ENCODE assay signal across 14 cellular contexts in genomic region chr2:215611609-215612386, GRCh38.
DNase-seq lines count a peak whose midpoint lies in the region; ATAC-seq and TF ChIP-seq lines count a peak whose summit lies in the region.
"Had no signal": no experiment of that assay in that cellular context is flagged by ENCODE, and none has a peak within 500 bp of the region (broad histone marks: within the 10 kb centered on the region; RNA-seq: fewer than 3 reads in every experiment).

No MANE protein-coding gene starts in this region.

- no peaks in the 10 kb centered on the region for H3K9me3 ChIP-seq in right atrium auricular region
- H3K9me3 ChIP-seq: breast epithelium had no signal

- DNase-seq in Right ventricle myocardium inferior (ENCODE audit: missing footprints) (no peak), right atrium auricular region (ENCODE audit: low spot score) (no peak), chondrocyte (ENCODE audit: low spot score) (no peak), type B pancreatic cell (ENCODE audit: extremely low spot score, unreplicated experiment) (no peak), NCI-H446 treated with DMSO at 0.1 percent for 48 hours (lab: John Stamatoyannopoulos, UW) (no peak), NOMO-1 treated with dmso at 0.1 percent for 144 hours (lab: John Stamatoyannopoulos, UW; ENCODE audit: unreplicated experiment) (no peak)
- no peak for DNase-seq in stimulated activated effector memory CD8-positive, alpha-beta T cell treated with anti-CD3 and anti-CD28 coated beads, Interleukin-12 subunit alpha, Interleukin-12 subunit beta, amount 100 ng/mL, for 72 hours (ENCODE audit: low spot score in 2 of 2)
- DNase-seq: activated naive CD4-positive, alpha-beta T cell treated with Interleukin-2 at 50 U/mL for 16 hours; HCEC 1CT; NCI-H1092; WERI-Rb-1 had no signal

- no peak overlapping the region for H3K27ac ChIP-seq in right atrium auricular region
- H3K27ac ChIP-seq: breast epithelium, WERI-Rb-1 had no signal

- TF ChIP-seq CTCF in right atrium auricular region (IDR thresholded peaks at IDR 0.05) (no peak), chondrocyte (IDR thresholded peaks at IDR 0.05) (peak; percentile 7), type B pancreatic cell (conservative IDR thresholded peaks at IDR 0.05) (peak; percentile 49)

- H3K27ac Mint-ChIP-seq in chondrocyte (ENCODE audit: unreplicated experiment) (no peak overlapping the region), type B pancreatic cell (no peak overlapping the region)
- no peak overlapping the region for H3K27ac Mint-ChIP-seq in stimulated activated effector memory CD8-positive, alpha-beta T cell treated with anti-CD3 and anti-CD28 coated beads, Interleukin-12 subunit alpha, Interleukin-12 subunit beta, amount 100 ng/mL, for 72 hours
- H3K27ac Mint-ChIP-seq: stimulated activated memory B cell treated with anti-CD40 and anti-IgM and Interleukin-4, amounts not matched to agents 10 μg/mL and 1 μg/mL and 100 μg/mL, for 72 hours had no signal

- H3K27me3 ChIP-seq in right atrium auricular region: no peaks in the 10 kb centered on the region
- H3K27me3 ChIP-seq: breast epithelium had no signal

- intact Hi-C loops in Right ventricle myocardium inferior (cut with DNase I): no loop called here

- H3K36me3 Mint-ChIP-seq in chondrocyte (ENCODE audit: low read depth) (peaks cover 2% of the 10 kb centered on the region), type B pancreatic cell (no peaks in the 10 kb centered on the region)
- no peaks in the 10 kb centered on the region for H3K36me3 Mint-ChIP-seq in stimulated activated effector memory CD8-positive, alpha-beta T cell treated with anti-CD3 and anti-CD28 coated beads, Interleukin-12 subunit alpha, Interleukin-12 subunit beta, amount 100 ng/mL, for 72 hours
- H3K36me3 Mint-ChIP-seq: stimulated activated memory B cell treated with anti-CD40 and anti-IgM and Interleukin-4, amounts not matched to agents 10 μg/mL and 1 μg/mL and 100 μg/mL, for 72 hours had no signal

- H3K4me3 ChIP-seq in right atrium auricular region: no peak overlapping the region
- H3K4me3 ChIP-seq: breast epithelium had no signal

- H3K27me3 Mint-ChIP-seq in chondrocyte (ENCODE audit: low read depth) (no peaks in the 10 kb centered on the region), type B pancreatic cell (no peaks in the 10 kb centered on the region)

- H3K9me3 Mint-ChIP-seq in chondrocyte (ENCODE audit: low read depth): peaks cover 4% of the 10 kb centered on the region
- peaks cover 8% of the 10 kb centered on the region for H3K9me3 Mint-ChIP-seq in type B pancreatic cell
- no peaks in the 10 kb centered on the region for H3K9me3 Mint-ChIP-seq in stimulated activated effector memory CD8-positive, alpha-beta T cell treated with anti-CD3 and anti-CD28 coated beads, Interleukin-12 subunit alpha, Interleukin-12 subunit beta, amount 100 ng/mL, for 72 hours
- H3K9me3 Mint-ChIP-seq: stimulated activated memory B cell treated with anti-CD40 and anti-IgM and Interleukin-4, amounts not matched to agents 10 μg/mL and 1 μg/mL and 100 μg/mL, for 72 hours had no signal

- ATAC-seq in Right ventricle myocardium inferior (peak; percentile 26), HG03432 (IDR thresholded peaks at IDR 0.05; ENCODE audit: unreplicated experiment) (peak; percentile 67)
- no peak for ATAC-seq in stimulated activated effector memory CD8-positive, alpha-beta T cell treated with anti-CD3 and anti-CD28 coated beads, Interleukin-12 subunit alpha, Interleukin-12 subunit beta, amount 100 ng/mL, for 72 hours
- ATAC-seq: stimulated activated memory B cell treated with anti-CD40 and anti-IgM and Interleukin-4, amounts not matched to agents 10 μg/mL and 1 μg/mL and 100 μg/mL, for 72 hours had no signal

- no peaks in the 10 kb centered on the region for H3K4me1 ChIP-seq in right atrium auricular region
- H3K4me1 ChIP-seq: breast epithelium had no signal

- H3K4me1 Mint-ChIP-seq in chondrocyte (ENCODE audit: low read depth) (peaks cover 59% of the 10 kb centered on the region), type B pancreatic cell (ENCODE audit: unreplicated experiment) (peaks cover 37% of the 10 kb centered on the region)
- no peaks in the 10 kb centered on the region for H3K4me1 Mint-ChIP-seq in stimulated activated effector memory CD8-positive, alpha-beta T cell treated with anti-CD3 and anti-CD28 coated beads, Interleukin-12 subunit alpha, Interleukin-12 subunit beta, amount 100 ng/mL, for 72 hours
- H3K4me1 Mint-ChIP-seq: stimulated activated memory B cell treated with anti-CD40 and anti-IgM and Interleukin-4, amounts not matched to agents 10 μg/mL and 1 μg/mL and 100 μg/mL, for 72 hours had no signal

- no peaks in the 10 kb centered on the region for H3K36me3 ChIP-seq in right atrium auricular region
- H3K36me3 ChIP-seq: breast epithelium, WERI-Rb-1 had no signal

- no peak overlapping the region for H3K4me3 Mint-ChIP-seq in chondrocyte (ENCODE audit: unreplicated experiment)
- H3K4me3 Mint-ChIP-seq in type B pancreatic cell: no peak overlapping the region
- no peak overlapping the region for H3K4me3 Mint-ChIP-seq in stimulated activated effector memory CD8-positive, alpha-beta T cell treated with anti-CD3 and anti-CD28 coated beads, Interleukin-12 subunit alpha, Interleukin-12 subunit beta, amount 100 ng/mL, for 72 hours
- H3K4me3 Mint-ChIP-seq: stimulated activated memory B cell treated with anti-CD40 and anti-IgM and Interleukin-4, amounts not matched to agents 10 μg/mL and 1 μg/mL and 100 μg/mL, for 72 hours had no signal

Comparison
In these comparisons a context has a peak if more than half of its experiments do, and no peak if none do; other contexts are left out.
1. CTCF ChIP-seq: peak in chondrocyte (single experiment) and type B pancreatic cell (single experiment); none in right atrium auricular region (0 of 2).